14 cellular contexts compared by ENCODE assay signal in genomic region chr15:101162701-101163483, GRCh38.
DNase-seq lines count a peak whose midpoint lies in the region; ATAC-seq and TF ChIP-seq lines count a peak whose summit lies in the region.
"Had no signal": no experiment of that assay in that cellular context is flagged by ENCODE, and none has a peak within 500 bp of the region (broad histone marks: within the 10 kb centered on the region; RNA-seq: fewer than 3 reads in every experiment).

No MANE protein-coding gene starts in this region.

- H3K9me1 ChIP-seq in IMR-90 (ENCODE audit: insufficient read depth, low read length): peaks cover 11% of the 10 kb centered on the region

- H4K91ac ChIP-seq in IMR-90 (ENCODE audit: insufficient read depth, low read depth, low read length): no peak overlapping the region

- no peak overlapping the region for H2BK5ac ChIP-seq in IMR-90 (ENCODE audit: low read depth, low read length, poor library complexity, severe bottlenecking)

- no peaks in the 10 kb centered on the region for H3K9me2 ChIP-seq in OCI-LY7 (ENCODE audit: insufficient read depth, low read length)

- H3K14ac ChIP-seq in IMR-90 (replicated peaks; ENCODE audit: low read depth, low read length): no peak overlapping the region

- no TSS peak for BruUV-seq in IMR-90 (replicated peaks; lab: Mats Ljungman, UMichigan)
- no TSS peak for BruUV-seq in OCI-LY7 (replicated peaks; lab: Mats Ljungman, UMichigan)

- intact Hi-C loops in IMR-90 (cut with micrococcal nuclease): no loop called here
- intact Hi-C loops in left cardiac atrium (cut with DNase I): loop anchor here in 1 of 2 donors (10.0 kb wide), 1 partner anchor 82 kb away; no protein-coding TSS in a partner anchor
- intact Hi-C loops in prostate gland (cut with DNase I): no loop called here
- intact Hi-C loops in OCI-LY7 (cut with micrococcal nuclease; ENCODE audit: unreplicated experiment): no loop called here

- H3K56ac ChIP-seq in IMR-90 (ENCODE audit: extremely low read depth, insufficient read depth, low read length): no peak overlapping the region

- no peak overlapping the region for H3K27ac Mint-ChIP-seq in T-helper 2 cell treated with Interferon-gamma antibody and Interleukin-4, amounts not matched to agents 5 μg/mL and 100 μg/mL, for 36 hours
- no peak overlapping the region for H3K27ac Mint-ChIP-seq in stimulated activated naive B cell treated with anti-CD40 and anti-IgM and Interleukin-4, amounts not matched to agents 10 μg/mL and 1 μg/mL and 100 μg/mL, for 72 hours
- H3K27ac Mint-ChIP-seq: B cell, GM23338 had no signal

- TF ChIP-seq CTCF in IMR-90 (conservative IDR thresholded peaks at IDR 0.05; ENCODE audit: low read depth, low read length) (no peak), prostate gland (IDR thresholded peaks at IDR 0.05) (peak in 1 of 4 experiments; percentile 36), OCI-LY7 (conservative IDR thresholded peaks at IDR 0.05; ENCODE audit: low read length) (no peak)

- H3K79me1 ChIP-seq in IMR-90 (ENCODE audit: low read depth in 1 of 2, low read length in 2 of 2): peaks cover 3 to 8% of the 10 kb centered on the region in 2 experiments; a peak in 3 of 4 replicates

- H3K27ac ChIP-seq in IMR-90 (ENCODE audit: insufficient read depth, low read length): no peak overlapping the region
- peak overlapping the region; percentile 26 to 54 for H3K27ac ChIP-seq in prostate gland
- no peak overlapping the region for H3K27ac ChIP-seq in OCI-LY7 (ENCODE audit: low read depth, low read length, poor library complexity, severe bottlenecking)

- no peak for ATAC-seq in IMR-90 (ENCODE audit: low read depth)
- ATAC-seq in left cardiac atrium: peak; percentile 85 to 90
- ATAC-seq in stimulated activated naive B cell treated with anti-CD40 and anti-IgM and Interleukin-4, amounts not matched to agents 10 μg/mL and 1 μg/mL and 100 μg/mL, for 72 hours (replicated peaks): no peak
- ATAC-seq: activated CD4-positive, CD25-positive, alpha-beta regulatory T cell treated with anti-CD3 and anti-CD28 coated beads, Interleukin-2, amount 50 U/mL, for 24 hours; activated T-cell treated with anti-CD3 and anti-CD28 coated beads, Interleukin-2, amount 50 U/mL, for 72 hours; GM23338; stimulated activated naive CD8-positive, alpha-beta T cell treated with anti-CD3 and anti-CD28 coated beads, Interleukin-15, Interleukin-2, amounts not matched to agents 100 U/mL and 50 U/mL, for 24 hours had no signal

- POLR2A ChIA-PET in IMR-90 (lab: Charles Lee; ENCODE audit: unreplicated experiment): no interaction called here
- POLR2A ChIA-PET in OCI-LY7 (lab: Charles Lee): interaction anchor here (1.4 kb wide), 1 partner anchor 20 kb away, joined by 3 read pairs; no protein-coding TSS in a partner anchor

- H3K9me3 ChIP-seq in IMR-90 (ENCODE audit: control insufficient read depth, insufficient read depth, low read length): peaks cover 11% of the 10 kb centered on the region
- H3K9me3 ChIP-seq in prostate gland: no peaks in the 10 kb centered on the region
- peaks cover 27% of the 10 kb centered on the region for H3K9me3 ChIP-seq in OCI-LY7 (ENCODE audit: low read length)

- no peak overlapping the region for H3K4me3 Mint-ChIP-seq in T-helper 2 cell treated with Interferon-gamma antibody and Interleukin-4, amounts not matched to agents 5 μg/mL and 100 μg/mL, for 36 hours
- H3K4me3 Mint-ChIP-seq in stimulated activated naive B cell treated with anti-CD40 and anti-IgM and Interleukin-4, amounts not matched to agents 10 μg/mL and 1 μg/mL and 100 μg/mL, for 72 hours: no peak overlapping the region
- H3K4me3 Mint-ChIP-seq: B cell, GM23338 had no signal

- H3K36me3 Mint-ChIP-seq in T-helper 2 cell treated with Interferon-gamma antibody and Interleukin-4, amounts not matched to agents 5 μg/mL and 100 μg/mL, for 36 hours (ENCODE audit: low read depth): peaks cover 22% of the 10 kb centered on the region
- peaks cover 12 to 27% of the 10 kb centered on the region in 2 donors for H3K36me3 Mint-ChIP-seq in stimulated activated naive B cell treated with anti-CD40 and anti-IgM and Interleukin-4, amounts not matched to agents 10 μg/mL and 1 μg/mL and 100 μg/mL, for 72 hours

- no peak overlapping the region for H3K4me3 ChIP-seq in IMR-90 (ENCODE audit: insufficient read depth, low read depth, low read length)
- no peak overlapping the region for H3K4me3 ChIP-seq in prostate gland
- H3K4me3 ChIP-seq in OCI-LY7 (ENCODE audit: low read depth, low read length, poor library complexity, severe bottlenecking): no peak overlapping the region
- H3K4me3 ChIP-seq: GM23338 had no signal

- no peak overlapping the region for H3K9ac ChIP-seq in IMR-90 (ENCODE audit: low read depth, low read length)

- no peak overlapping the region for H4K5ac ChIP-seq in IMR-90 (ENCODE audit: low read depth, low read length)

- peak overlapping the region in 1 of 2 experiments; percentile 25; a peak in 1 of 4 replicates for H4K8ac ChIP-seq in IMR-90 (ENCODE audit: low read depth in 2 of 2, low read length in 2 of 2)

- no peaks in the 10 kb centered on the region for H3K27me3 Mint-ChIP-seq in T-helper 2 cell treated with Interferon-gamma antibody and Interleukin-4, amounts not matched to agents 5 μg/mL and 100 μg/mL, for 36 hours (ENCODE audit: low read depth)
- H3K27me3 Mint-ChIP-seq in stimulated activated naive B cell treated with anti-CD40 and anti-IgM and Interleukin-4, amounts not matched to agents 10 μg/mL and 1 μg/mL and 100 μg/mL, for 72 hours: no peaks in the 10 kb centered on the region
- H3K27me3 Mint-ChIP-seq: B cell had no signal

- H2BK15ac ChIP-seq in IMR-90 (ENCODE audit: low read depth, low read length): peak overlapping the region; percentile 14; the same call in 2 of the 3 replicates

- no peak for TF ChIP-seq RAD21 in IMR-90 (IDR thresholded peaks at IDR 0.05; ENCODE audit: low read length)

- in situ Hi-C loops in IMR-90 (cut with MboI; ENCODE audit: low sequenced_read_pairs): no loop called here

- WGBS in IMR-90 (ENCODE audit: extremely low coverage in 2 of 2, insufficient read length in 1 of 2), 2 experiments: 42% methylated on average over 10 of the region's 12 CpGs; no CpG with 5 or more reads in 1 of the 2 experiments
- 32% methylated on average over 12 of the region's 12 CpGs for WGBS in prostate gland

- no peak overlapping the region for H2AK9ac ChIP-seq in IMR-90 (replicated peaks; ENCODE audit: low read depth, low read length, poor library complexity)

- no peak overlapping the region for H3K4me2 ChIP-seq in IMR-90 (ENCODE audit: low read depth, low read length)
- no peak overlapping the region for H3K4me2 ChIP-seq in OCI-LY7 (ENCODE audit: low read length)
- H3K4me2 ChIP-seq: GM23338 had no signal

- H2BK120ac ChIP-seq in IMR-90 (ENCODE audit: low read depth, low read length): no peak overlapping the region; the same call in 1 of the 2 replicates

- peaks cover 34% of the 10 kb centered on the region for H3K9me3 Mint-ChIP-seq in T-helper 2 cell treated with Interferon-gamma antibody and Interleukin-4, amounts not matched to agents 5 μg/mL and 100 μg/mL, for 36 hours
- H3K9me3 Mint-ChIP-seq in stimulated activated naive B cell treated with anti-CD40 and anti-IgM and Interleukin-4, amounts not matched to agents 10 μg/mL and 1 μg/mL and 100 μg/mL, for 72 hours: peaks cover 14 to 18% of the 10 kb centered on the region in 2 donors

- H3K27me3 ChIP-seq in IMR-90 (ENCODE audit: control insufficient read depth, insufficient read depth, low read length) (no peaks in the 10 kb centered on the region), prostate gland (replicated peaks; ENCODE audit: insufficient read depth) (no peaks in the 10 kb centered on the region)

- no peak overlapping the region for H3K18ac ChIP-seq in IMR-90 (ENCODE audit: low read depth, low read length)

- peaks cover 37% of the 10 kb centered on the region for H3K4me1 Mint-ChIP-seq in T-helper 2 cell treated with Interferon-gamma antibody and Interleukin-4, amounts not matched to agents 5 μg/mL and 100 μg/mL, for 36 hours (ENCODE audit: low read depth)
- H3K4me1 Mint-ChIP-seq in stimulated activated naive B cell treated with anti-CD40 and anti-IgM and Interleukin-4, amounts not matched to agents 10 μg/mL and 1 μg/mL and 100 μg/mL, for 72 hours: peaks cover 33 to 42% of the 10 kb centered on the region in 2 donors

- CTCF ChIA-PET in IMR-90 (lab: Yijun Ruan, JAX) (no interaction called here), OCI-LY7 (lab: Charles Lee; ENCODE audit: unreplicated experiment) (no interaction called here)

- H3K4me1 ChIP-seq in IMR-90 (ENCODE audit: control insufficient read depth, insufficient read depth, low read length) (peaks cover 11% of the 10 kb centered on the region), prostate gland (replicated peaks) (peaks cover 3% of the 10 kb centered on the region), OCI-LY7 (ENCODE audit: insufficient read depth, low read length, poor library complexity, severe bottlenecking) (no peaks in the 10 kb centered on the region)

- peak overlapping the region; percentile 56 for H3K4ac ChIP-seq in IMR-90 (ENCODE audit: low read depth, low read length)

- dilution Hi-C loops in IMR-90 (cut with HindIII; ENCODE audit: low sequenced_read_pairs, unreplicated experiment): no loop called here

- H2AK5ac ChIP-seq in IMR-90 (ENCODE audit: low read depth, low read length): peak overlapping the region; percentile 75

- H4K20me1 ChIP-seq in IMR-90 (ENCODE audit: insufficient read depth, low read length): no peaks in the 10 kb centered on the region
- H4K20me1 ChIP-seq in OCI-LY7 (ENCODE audit: insufficient read depth, low read length): no peaks in the 10 kb centered on the region

- H3K36me3 ChIP-seq in IMR-90 (ENCODE audit: control insufficient read depth, insufficient read depth, low read length) (no peaks in the 10 kb centered on the region), prostate gland (no peaks in the 10 kb centered on the region), OCI-LY7 (ENCODE audit: insufficient read depth, low read length) (no peaks in the 10 kb centered on the region)

- no peak overlapping the region for H2BK20ac ChIP-seq in IMR-90 (ENCODE audit: low read depth, low read length)

- no peaks in the 10 kb centered on the region for H3K79me2 ChIP-seq in OCI-LY7 (ENCODE audit: insufficient read depth, low read depth, low read length)

- 0 out of 2 replicates have a peak overlapping the region, but pooled peaks have one; percentile 39 for H3K23ac ChIP-seq in IMR-90 (ENCODE audit: low read depth, low read length)

- DNase-seq in IMR-90: no peak
- peak; percentile 85 for DNase-seq in RPMI8226
- DNase-seq in left cardiac atrium: peak; percentile 85
- peak; percentile 60 for DNase-seq in prostate gland (ENCODE audit: low spot score)
- no peak for DNase-seq in HuH-7.5 (ENCODE audit: low spot score)
- DNase-seq in OCI-LY7 (ENCODE audit: low spot score): no peak
- no peak for DNase-seq in T-helper 2 cell treated with Interferon-gamma antibody and Interleukin-4, amounts not matched to agents 5 μg/mL and 100 μg/mL, for 36 hours (ENCODE audit: low spot score)
- no peak for DNase-seq in stimulated activated naive B cell treated with anti-CD40 and anti-IgM and Interleukin-4, amounts not matched to agents 10 μg/mL and 1 μg/mL and 100 μg/mL, for 72 hours
- DNase-seq: activated T-cell treated with anti-CD3 and anti-CD28 coated beads, Interleukin-2, amount 50 U/mL, for 72 hours; stimulated activated CD4-positive, alpha-beta T cell treated with anti-CD3 and anti-CD28 coated beads, Interleukin-4, amount 100 ng/mL, for 4 hours; stimulated activated naive CD8-positive, alpha-beta T cell treated with anti-CD3 and anti-CD28 coated beads, Interleukin-15, Interleukin-2, amounts not matched to agents 100 U/mL and 50 U/mL, for 24 hours had no signal

- TF ChIP-seq POLR2A in IMR-90 (IDR thresholded peaks at IDR 0.05; ENCODE audit: low read depth, low read length) (no peak), prostate gland (IDR thresholded peaks at IDR 0.05) (no peak)

- H2AFZ ChIP-seq in IMR-90 (replicated peaks; ENCODE audit: low read length, poor library complexity) (peak overlapping the region; percentile 47), OCI-LY7 (ENCODE audit: low read length) (no peak overlapping the region)
- H2AFZ ChIP-seq: GM23338 had no signal

Comparison
In these comparisons a context has a peak if more than half of its experiments do, and no peak if none do; other contexts are left out.
1. ATAC-seq: peak in left cardiac atrium (2 of 2); none in IMR-90 (single experiment) and stimulated activated naive B cell treated with anti-CD40 and anti-IgM and Interleukin-4, amounts not matched to agents 10 μg/mL and 1 μg/mL and 100 μg/mL, for 72 hours (0 of 2).
2. DNase-seq: peak in RPMI8226 (single experiment), left cardiac atrium (single experiment) and prostate gland (single experiment); none in IMR-90 (single experiment), HuH-7.5 (single experiment), OCI-LY7 (single experiment), T-helper 2 cell treated with Interferon-gamma antibody and Interleukin-4, amounts not matched to agents 5 μg/mL and 100 μg/mL, for 36 hours (single experiment) and stimulated activated naive B cell treated with anti-CD40 and anti-IgM and Interleukin-4, amounts not matched to agents 10 μg/mL and 1 μg/mL and 100 μg/mL, for 72 hours (single experiment).
3. H3K27ac ChIP-seq: peak in prostate gland (2 of 2); none in IMR-90 (single experiment) and OCI-LY7 (single experiment).